1 cellular context compared by ENCODE assay signal in the genomic region with DNA sequence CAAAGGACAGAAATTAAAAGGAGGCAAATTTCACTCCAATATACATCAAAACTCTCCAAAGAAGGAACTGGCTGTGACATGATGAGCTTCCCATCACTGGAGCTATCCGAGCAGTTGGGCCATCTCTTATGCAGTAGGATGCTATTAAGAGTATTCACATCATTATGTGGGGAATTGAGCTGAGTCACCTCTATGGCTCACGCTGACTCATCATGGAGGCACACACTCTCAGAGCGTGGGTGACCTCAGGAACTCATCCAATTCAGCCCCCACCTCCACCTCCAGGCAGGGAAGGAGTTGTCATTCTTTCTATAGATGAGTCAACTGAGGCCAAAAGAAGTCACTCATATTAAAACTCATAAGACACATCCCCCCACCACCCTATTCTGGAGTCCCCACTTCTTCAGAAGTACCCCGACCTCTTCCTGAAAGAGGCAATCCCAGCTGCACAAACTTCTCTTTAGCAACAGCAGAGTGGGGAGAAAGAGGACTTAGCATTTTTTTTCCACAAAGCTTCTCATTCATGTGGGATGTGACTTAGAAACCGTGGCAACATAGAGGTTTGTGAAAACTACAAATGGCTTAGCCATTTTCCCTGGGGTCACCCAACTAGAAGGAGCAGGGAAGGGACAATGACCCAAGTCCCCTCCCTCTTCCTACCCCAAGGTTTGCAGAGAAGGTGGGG.
TF ChIP-seq lines count a peak whose summit lies in the region.

No MANE protein-coding gene starts in this region.

TF ChIP-seq in SK-N-SH, 30 proteins besides CTCF, POLR2A, EP300 and RAD21 (continued from another document):
- TF ChIP-seq, protein P1, sequence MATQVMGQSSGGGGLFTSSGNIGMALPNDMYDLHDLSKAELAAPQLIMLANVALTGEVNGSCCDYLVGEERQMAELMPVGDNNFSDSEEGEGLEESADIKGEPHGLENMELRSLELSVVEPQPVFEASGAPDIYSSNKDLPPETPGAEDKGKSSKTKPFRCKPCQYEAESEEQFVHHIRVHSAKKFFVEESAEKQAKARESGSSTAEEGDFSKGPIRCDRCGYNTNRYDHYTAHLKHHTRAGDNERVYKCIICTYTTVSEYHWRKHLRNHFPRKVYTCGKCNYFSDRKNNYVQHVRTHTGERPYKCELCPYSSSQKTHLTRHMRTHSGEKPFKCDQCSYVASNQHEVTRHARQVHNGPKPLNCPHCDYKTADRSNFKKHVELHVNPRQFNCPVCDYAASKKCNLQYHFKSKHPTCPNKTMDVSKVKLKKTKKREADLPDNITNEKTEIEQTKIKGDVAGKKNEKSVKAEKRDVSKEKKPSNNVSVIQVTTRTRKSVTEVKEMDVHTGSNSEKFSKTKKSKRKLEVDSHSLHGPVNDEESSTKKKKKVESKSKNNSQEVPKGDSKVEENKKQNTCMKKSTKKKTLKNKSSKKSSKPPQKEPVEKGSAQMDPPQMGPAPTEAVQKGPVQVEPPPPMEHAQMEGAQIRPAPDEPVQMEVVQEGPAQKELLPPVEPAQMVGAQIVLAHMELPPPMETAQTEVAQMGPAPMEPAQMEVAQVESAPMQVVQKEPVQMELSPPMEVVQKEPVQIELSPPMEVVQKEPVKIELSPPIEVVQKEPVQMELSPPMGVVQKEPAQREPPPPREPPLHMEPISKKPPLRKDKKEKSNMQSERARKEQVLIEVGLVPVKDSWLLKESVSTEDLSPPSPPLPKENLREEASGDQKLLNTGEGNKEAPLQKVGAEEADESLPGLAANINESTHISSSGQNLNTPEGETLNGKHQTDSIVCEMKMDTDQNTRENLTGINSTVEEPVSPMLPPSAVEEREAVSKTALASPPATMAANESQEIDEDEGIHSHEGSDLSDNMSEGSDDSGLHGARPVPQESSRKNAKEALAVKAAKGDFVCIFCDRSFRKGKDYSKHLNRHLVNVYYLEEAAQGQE (IDR thresholded peaks at IDR 0.05; ENCODE audit: low read depth, low read length), result peak; percentile 66; the same call in 1 of the 2 replicates
- TF ChIP-seq SMC3 (IDR thresholded peaks at IDR 0.05; ENCODE audit: low read depth, low read length), result no peak
- peak; percentile 100 for TF ChIP-seq FOSL2 (IDR thresholded peaks at IDR 0.05; ENCODE audit: borderline replicate concordance, low read depth)
- TF ChIP-seq FOXJ3 (CRISPR knock-in tag; IDR thresholded peaks at IDR 0.05), result no peak
- no peak for TF ChIP-seq GATA2 (CRISPR knock-in tag; IDR thresholded peaks at IDR 0.05)
- peak; percentile 99 for TF ChIP-seq JUND (IDR thresholded peaks at IDR 0.05)
- TF ChIP-seq FOXM1 (IDR thresholded peaks at IDR 0.05; ENCODE audit: low read depth), result 0 out of 2 replicates have a peak, but pooled peaks have one; percentile 57
- peak; percentile 31; the same call in 1 of the 2 replicates for TF ChIP-seq SIN3A (IDR thresholded peaks at IDR 0.05; ENCODE audit: borderline replicate concordance, low read depth, low read length)
- TF ChIP-seq TCF12 (IDR thresholded peaks at IDR 0.05), result peak; percentile 88
- TF ChIP-seq, protein P2, sequence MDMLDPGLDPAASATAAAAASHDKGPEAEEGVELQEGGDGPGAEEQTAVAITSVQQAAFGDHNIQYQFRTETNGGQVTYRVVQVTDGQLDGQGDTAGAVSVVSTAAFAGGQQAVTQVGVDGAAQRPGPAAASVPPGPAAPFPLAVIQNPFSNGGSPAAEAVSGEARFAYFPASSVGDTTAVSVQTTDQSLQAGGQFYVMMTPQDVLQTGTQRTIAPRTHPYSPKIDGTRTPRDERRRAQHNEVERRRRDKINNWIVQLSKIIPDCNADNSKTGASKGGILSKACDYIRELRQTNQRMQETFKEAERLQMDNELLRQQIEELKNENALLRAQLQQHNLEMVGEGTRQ (IDR thresholded peaks at IDR 0.05; ENCODE audit: borderline replicate concordance, low read depth, low read length), result no peak
- TF ChIP-seq, protein P3, sequence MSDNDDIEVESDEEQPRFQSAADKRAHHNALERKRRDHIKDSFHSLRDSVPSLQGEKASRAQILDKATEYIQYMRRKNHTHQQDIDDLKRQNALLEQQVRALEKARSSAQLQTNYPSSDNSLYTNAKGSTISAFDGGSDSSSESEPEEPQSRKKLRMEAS (IDR thresholded peaks at IDR 0.05; ENCODE audit: low read depth), result peak; percentile 90
- TF ChIP-seq TAF1 (IDR thresholded peaks at IDR 0.05; ENCODE audit: borderline replicate concordance, low read depth, low read length), result no peak
- TF ChIP-seq YY1 (IDR thresholded peaks at IDR 0.05; ENCODE audit: low read depth), result peak; percentile 55; the same call in 1 of the 2 replicates
- TF ChIP-seq TEAD4 (IDR thresholded peaks at IDR 0.05; ENCODE audit: borderline replicate concordance, insufficient read depth), result peak; percentile 85
- no peak for TF ChIP-seq GABPA (IDR thresholded peaks at IDR 0.05; ENCODE audit: low read depth)
- no peak for TF ChIP-seq IRF3 (IDR thresholded peaks at IDR 0.05; ENCODE audit: low read depth, low read length)
- TF ChIP-seq NRF1 (IDR thresholded peaks at IDR 0.05; ENCODE audit: low read depth, low read length), result no peak
- no peak for TF ChIP-seq RFX5 (IDR thresholded peaks at IDR 0.05; ENCODE audit: low read length)
